11 cellular contexts compared by ENCODE assay signal in the genomic region with DNA sequence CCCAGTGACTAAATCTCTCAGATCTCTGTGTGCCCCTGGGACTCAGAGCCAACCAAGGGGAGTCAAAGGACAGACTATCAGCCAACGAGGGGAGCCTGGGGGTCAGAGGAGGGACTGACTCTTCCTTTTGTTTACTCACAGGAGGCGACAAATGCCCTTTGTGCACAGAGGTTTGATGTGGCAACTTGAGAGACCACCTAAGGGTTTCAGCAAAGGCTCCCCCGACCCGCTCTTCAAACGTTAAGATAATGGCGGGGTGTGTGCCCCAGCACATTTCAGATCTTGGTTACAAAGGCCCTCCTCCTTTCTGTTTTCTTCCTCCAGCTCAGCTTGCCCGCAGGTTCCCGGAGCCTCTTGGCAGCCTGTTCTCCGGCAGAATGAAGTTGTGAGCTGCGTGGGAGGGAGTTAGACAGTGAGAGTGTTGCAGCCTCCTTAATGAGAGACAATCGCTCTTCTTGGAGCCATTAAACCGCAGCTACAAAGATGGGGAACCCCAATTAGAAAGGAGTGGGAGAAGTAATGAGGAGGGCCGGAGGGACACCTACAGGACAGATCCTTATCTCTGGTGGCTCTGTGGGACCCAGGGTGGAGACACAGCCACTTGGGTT.
DNase-seq lines count a peak whose midpoint lies in the region; ATAC-seq lines count a peak whose summit lies in the region.
"Had no signal": no experiment of that assay in that cellular context is flagged by ENCODE, and none has a peak within 500 bp of the region (broad histone marks: within the 10 kb centered on the region; RNA-seq: fewer than 3 reads in every experiment).

No MANE protein-coding gene starts in this region.

- H3K9me3 ChIP-seq in iPS-20b (ENCODE audit: insufficient read depth, low read depth, low read length), result no peaks in the 10 kb centered on the region
- H3K9me3 ChIP-seq: mucosa of descending colon, SJCRH30 had no signal

- H3K36me3 ChIP-seq in iPS-20b (ENCODE audit: insufficient read depth, low read depth, low read length), result no peaks in the 10 kb centered on the region
- H3K36me3 ChIP-seq in rectal smooth muscle tissue (ENCODE audit: control insufficient read depth, insufficient read depth, low read length), result no peaks in the 10 kb centered on the region
- H3K36me3 ChIP-seq: SJCRH30 had no signal

- H3K27me3 ChIP-seq in iPS-20b (ENCODE audit: insufficient read depth, low read length) (peaks cover 9% of the 10 kb centered on the region; the same call in 1 of the 2 replicates), rectal smooth muscle tissue (ENCODE audit: control insufficient read depth, insufficient read depth, low read length) (no peaks in the 10 kb centered on the region)

- peak overlapping the region; percentile 5; the same call in 1 of the 2 replicates for H3K9ac ChIP-seq in iPS-20b (ENCODE audit: low read depth, low read length)
- no peak overlapping the region for H3K9ac ChIP-seq in rectal smooth muscle tissue (ENCODE audit: low read length)

- in situ Hi-C loops in ACHN (cut with HindIII; ENCODE audit: low pct_ligation_motif_present, low pct_unique_long_range_greater_than_20kb, low sequenced_read_pairs), result no loop called here

- H3K4me3 ChIP-seq in iPS-20b (ENCODE audit: low read length) (peak overlapping the region; percentile 17), rectal smooth muscle tissue (ENCODE audit: low read length) (peak overlapping the region; percentile 19)
- H3K4me3 ChIP-seq: mucosa of descending colon, SJCRH30 had no signal

- ATAC-seq in HG03025 (IDR thresholded peaks at IDR 0.05; ENCODE audit: low FRiP score, unreplicated experiment), result no peak
- ATAC-seq: mucosa of descending colon had no signal

- H3K4me1 ChIP-seq in iPS-20b (ENCODE audit: insufficient read depth, low read length) (peaks cover 18% of the 10 kb centered on the region), rectal smooth muscle tissue (ENCODE audit: control insufficient read depth, insufficient read depth, low read length) (peaks cover 12% of the 10 kb centered on the region)

- H3K27ac ChIP-seq in caudate nucleus (ENCODE audit: low read depth, low read length), result no peak overlapping the region
- H3K27ac ChIP-seq in iPS-20b (ENCODE audit: low read length), result no peak overlapping the region
- H3K27ac ChIP-seq in rectal smooth muscle tissue (ENCODE audit: low read depth, low read length), result peak overlapping the region; percentile 51
- H3K27ac ChIP-seq: SJCRH30 had no signal

- DNase-seq in EH (ENCODE audit: low read depth) (peak; percentile 65), caudate nucleus (lab: John Stamatoyannopoulos, UW) (peak in 41 of 61 donors; percentile 3 to 85 (median 30)), ACHN (no peak), NCI-H1436 treated with DMSO at 0.1 percent for 48 hours (lab: John Stamatoyannopoulos, UW) (no peak), HT-29 (ENCODE audit: low spot score) (no peak)
- DNase-seq: NCI-H1092 treated with DMSO at 0.1 percent for 48 hours, SJCRH30 had no signal

Comparison
In these comparisons a context has a peak if more than half of its experiments do, and no peak if none do; other contexts are left out.
1. DNase-seq: peak in EH (single experiment) and caudate nucleus (41 of 61); none in ACHN (single experiment), NCI-H1436 treated with DMSO at 0.1 percent for 48 hours (single experiment) and HT-29 (single experiment).